Comparison of ENCODE assay signal across 19 cellular contexts in the genomic region with DNA sequence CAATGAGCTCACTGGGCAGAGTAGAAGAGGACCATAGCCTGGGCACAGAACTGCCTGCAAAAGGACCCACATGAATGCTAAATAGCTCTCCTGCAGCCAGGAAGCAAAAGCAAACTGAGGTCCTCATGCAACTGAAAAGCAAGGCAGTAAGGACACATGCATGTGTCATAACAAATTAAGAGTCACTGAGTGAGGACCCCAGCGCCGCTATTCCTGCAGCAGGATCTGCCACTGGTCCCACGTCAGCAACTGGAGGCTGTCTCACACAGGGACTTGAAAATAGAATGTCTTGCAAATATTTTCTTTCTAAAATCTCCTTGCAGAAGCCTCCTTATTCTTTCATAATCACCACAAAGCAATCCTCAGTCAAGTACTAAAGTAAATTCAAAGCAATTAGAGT.
DNase-seq lines count a peak whose midpoint lies in the region; ATAC-seq and TF ChIP-seq lines count a peak whose summit lies in the region.
"Had no signal": no experiment of that assay in that cellular context is flagged by ENCODE, and none has a peak within 500 bp of the region (broad histone marks: within the 10 kb centered on the region; RNA-seq: fewer than 3 reads in every experiment).

No MANE protein-coding gene starts in this region.

- peaks cover 16 to 71% (median 52%) of the 10 kb centered on the region in 10 experiments for H3K4me1 ChIP-seq in BLaER1 treated with 17β-estradiol and CSF1 and Interleukin-3, amounts not matched to agents 10 nM and 100 nM
- H3K4me1 ChIP-seq in H9 (ENCODE audit: insufficient read depth, low read length) (peaks cover 12% of the 10 kb centered on the region), endocrine pancreas (ENCODE audit: control insufficient read depth, insufficient read depth, low read length) (no peaks in the 10 kb centered on the region), foreskin keratinocyte (no peaks in the 10 kb centered on the region)
- H3K4me1 ChIP-seq: A549, HAP-1 had no signal

- no peak overlapping the region for H2BK5ac ChIP-seq in H9 (ENCODE audit: insufficient read length, low read length)

- no peak overlapping the region for H4K5ac ChIP-seq in H9 (ENCODE audit: insufficient read length, low read depth, low read length)

- no peak overlapping the region for H3K4me3 ChIP-seq in BLaER1 treated with 17β-estradiol and CSF1 and Interleukin-3, amounts not matched to agents 10 nM and 100 nM
- peak overlapping the region; percentile 15 for H3K4me3 ChIP-seq in endocrine pancreas (ENCODE audit: control insufficient read depth, insufficient read depth, low read length)
- H3K4me3 ChIP-seq: A549, HAP-1 had no signal

- no peak overlapping the region for H2AFZ ChIP-seq in H9 (ENCODE audit: low read length)

- no peak overlapping the region for H3K4me3 Mint-ChIP-seq in H9
- H3K4me3 Mint-ChIP-seq: CD14-positive monocyte; CD4-positive, alpha-beta T cell; CD8-positive, alpha-beta memory T cell; HFFc6 had no signal

- no peaks in the 10 kb centered on the region for H3K36me3 ChIP-seq in BLaER1 treated with 17β-estradiol and CSF1 and Interleukin-3, amounts not matched to agents 10 nM and 100 nM
- H3K36me3 ChIP-seq in endocrine pancreas (ENCODE audit: control insufficient read depth, insufficient read depth, low read length): no peaks in the 10 kb centered on the region
- H3K36me3 ChIP-seq: HAP-1 had no signal

- DNase-seq in H9 (no peak), NCI-H2107 (lab: John Stamatoyannopoulos, UW) (no peak), foreskin keratinocyte (no peak), NCI-H1092 (lab: John Stamatoyannopoulos, UW) (no peak)
- DNase-seq: 8988T; ACHN; CD4-positive, alpha-beta T cell; CD8-positive, alpha-beta memory T cell; DMS 273 treated with DMSO at 0.1 percent for 48 hours; DMS79; EL; GF-D8; HFFc6 had no signal

- no peak overlapping the region for H2BK15ac ChIP-seq in H9 (ENCODE audit: low read depth, low read length)

- no peaks in the 10 kb centered on the region for H3K27me3 Mint-ChIP-seq in H9 (ENCODE audit: low read depth)

- H3K23me2 ChIP-seq in H9 (ENCODE audit: insufficient read length, low read depth, low read length, poor library complexity, severe bottlenecking): no peaks in the 10 kb centered on the region

- WGBS in H9 (ENCODE audit: extremely low coverage, insufficient read length, low lambda C conversion rate): no CpG with 5 or more reads among the region's 3 CpGs

- no peak overlapping the region for H4K91ac ChIP-seq in H9 (ENCODE audit: insufficient read length, low read depth, low read length)

- H3K27ac Mint-ChIP-seq in H9: peak overlapping the region; percentile 15 to 56 (median 55); a peak in 2 of 7 replicates
- H3K27ac Mint-ChIP-seq: CD14-positive monocyte; CD4-positive, alpha-beta T cell; CD8-positive, alpha-beta memory T cell; HFFc6 had no signal

- no peak overlapping the region for H2BK20ac ChIP-seq in H9 (ENCODE audit: low read depth, low read length, poor library complexity, severe bottlenecking)

- no peak overlapping the region for H2BK12ac ChIP-seq in H9 (ENCODE audit: insufficient read length, low read depth, low read length)

- TF ChIP-seq CTCF in H9 (conservative IDR thresholded peaks at IDR 0.05) (no peak), foreskin keratinocyte (conservative IDR thresholded peaks at IDR 0.05) (no peak)

- peaks cover 0 to 22% (median 5%) of the 10 kb centered on the region in 11 experiments; a peak in 12 of 22 replicates for H3K9me3 ChIP-seq in BLaER1 treated with 17β-estradiol and CSF1 and Interleukin-3, amounts not matched to agents 10 nM and 100 nM (replicated peaks in 1 of 11)
- H3K9me3 ChIP-seq in H9 (ENCODE audit: control insufficient read depth, low read depth, low read length): no peaks in the 10 kb centered on the region
- H3K9me3 ChIP-seq in endocrine pancreas (ENCODE audit: control insufficient read depth, low read length): no peaks in the 10 kb centered on the region
- H3K9me3 ChIP-seq: A549, HAP-1 had no signal

- H2AK5ac ChIP-seq in H9 (ENCODE audit: insufficient read length, low read length): no peak overlapping the region

- peaks cover 4 to 5% of the 10 kb centered on the region in 2 experiments for H3K9me3 Mint-ChIP-seq in H9

- H3K79me2 ChIP-seq in H9 (ENCODE audit: insufficient read depth, low read length): no peaks in the 10 kb centered on the region

- H3K18ac ChIP-seq in H9 (ENCODE audit: insufficient read length, low read depth, low read length): no peak overlapping the region

- no peak overlapping the region for H3K9ac ChIP-seq in BLaER1 treated with 17β-estradiol and CSF1 and Interleukin-3, amounts not matched to agents 10 nM and 100 nM
- H3K9ac ChIP-seq in H9 (ENCODE audit: extremely low read depth, insufficient read length, low read length) (no peak overlapping the region), endocrine pancreas (ENCODE audit: control insufficient read depth, insufficient read depth, low read length) (no peak overlapping the region)

- H3K27me3 ChIP-seq in BLaER1 treated with 17β-estradiol and CSF1 and Interleukin-3, amounts not matched to agents 10 nM and 100 nM: no peaks in the 10 kb centered on the region
- no peaks in the 10 kb centered on the region for H3K27me3 ChIP-seq in H9 (ENCODE audit: insufficient read depth, low read length)
- H3K27me3 ChIP-seq in endocrine pancreas (ENCODE audit: control insufficient read depth, insufficient read depth, low read length): no peaks in the 10 kb centered on the region
- H3K27me3 ChIP-seq in foreskin keratinocyte: peaks cover 11% of the 10 kb centered on the region

- peak overlapping the region in 6 of 11 experiments; percentile 5 to 88 (median 50); a peak in 8 of 22 replicates for H3K4me2 ChIP-seq in BLaER1 treated with 17β-estradiol and CSF1 and Interleukin-3, amounts not matched to agents 10 nM and 100 nM
- no peak overlapping the region for H3K4me2 ChIP-seq in H9 (ENCODE audit: insufficient read depth, insufficient read length, low read length)
- H3K4me2 ChIP-seq: A549 had no signal

- no peak overlapping the region for H2BK120ac ChIP-seq in H9 (ENCODE audit: low read depth, low read length, poor library complexity, severe bottlenecking)

- H3K4me1 Mint-ChIP-seq in H9: peaks cover 35 to 53% of the 10 kb centered on the region in 2 experiments

- no peaks in the 10 kb centered on the region for H3K79me1 ChIP-seq in H9 (ENCODE audit: insufficient read depth, low read depth, low read length, poor library complexity, severe bottlenecking)

- no peak overlapping the region for H3K27ac ChIP-seq in BLaER1 treated with 17β-estradiol and CSF1 and Interleukin-3, amounts not matched to agents 10 nM and 100 nM
- H3K27ac ChIP-seq in H9 (ENCODE audit: insufficient read length, low read depth, low read length): no peak overlapping the region
- no peak overlapping the region for H3K27ac ChIP-seq in foreskin keratinocyte
- H3K27ac ChIP-seq: A549 had no signal

- H3T11ph ChIP-seq in H9 (ENCODE audit: low read length): no peak overlapping the region

- peaks cover 4 to 5% (median 4%) of the 10 kb centered on the region in 3 experiments; a peak in 6 of 7 replicates for H3K36me3 Mint-ChIP-seq in H9 (ENCODE audit: insufficient read depth in 1 of 3, low read depth in 3 of 3)
- H3K36me3 Mint-ChIP-seq: CD14-positive monocyte; CD8-positive, alpha-beta memory T cell had no signal

- ATAC-seq in GM18909 (IDR thresholded peaks at IDR 0.05; ENCODE audit: poor library complexity, unreplicated experiment) (no peak), foreskin keratinocyte (no peak)
- ATAC-seq: A549 had no signal

- H4K8ac ChIP-seq in H9 (replicated peaks; ENCODE audit: insufficient read length, low read depth, low read length): no peak overlapping the region

- no peak overlapping the region for H3K14ac ChIP-seq in H9 (ENCODE audit: insufficient read depth, low read length)

- no peak overlapping the region for H3K4ac ChIP-seq in H9 (ENCODE audit: low read depth, low read length)

- no peak overlapping the region for H3K23ac ChIP-seq in H9 (ENCODE audit: insufficient read length, low read depth, low read length)

- H3K56ac ChIP-seq in H9 (ENCODE audit: insufficient read length, low read depth, low read length): no peak overlapping the region

- H4K20me1 ChIP-seq in BLaER1 treated with 17β-estradiol and CSF1 and Interleukin-3, amounts not matched to agents 10 nM and 100 nM: no peaks in the 10 kb centered on the region
- no peaks in the 10 kb centered on the region for H4K20me1 ChIP-seq in H9 (ENCODE audit: control insufficient read depth, insufficient read depth, insufficient read length)
